In genomic region chr15:75663931-75664421, GRCh38 we compare ENCODE assay signal across 18 cellular contexts. TPM values are rescaled to one million over a fixed set of nuclear protein-coding genes. Genes with fewer than 3 reads are reported as not detected.
DNase-seq lines count a peak whose midpoint lies in the region; ATAC-seq and TF ChIP-seq lines count a peak whose summit lies in the region.
"Had no signal": no experiment of that assay in that cellular context is flagged by ENCODE, and none has a peak within 500 bp of the region (broad histone marks: within the 10 kb centered on the region; RNA-seq: fewer than 3 reads in every experiment).

No MANE protein-coding gene starts in this region.

- no peak overlapping the region for H2AFZ ChIP-seq in hepatocyte
- H2AFZ ChIP-seq: parathyroid adenoma had no signal

- H3K4me3 ChIP-seq in RWPE2 (ENCODE audit: severe bottlenecking) = no peak overlapping the region
- no peak overlapping the region for H3K4me3 ChIP-seq in hepatocyte
- H3K4me3 ChIP-seq in skin epidermis = no peak overlapping the region

- ATAC-seq in RWPE2 (ENCODE audit: low read depth) = no peak
- ATAC-seq: activated naive CD8-positive, alpha-beta T cell treated with anti-CD3 and anti-CD28 coated beads, Interleukin-2, amount 50 U/mL, for 24 hours had no signal

- TF ChIP-seq CTCF in RWPE2 (IDR thresholded peaks at IDR 0.05; ENCODE audit: poor library complexity, severe bottlenecking) (no peak), hepatocyte (IDR thresholded peaks at IDR 0.05; ENCODE audit: poor library complexity) (no peak)

- no peaks in the 10 kb centered on the region for H3K9me2 ChIP-seq in hepatocyte (replicated peaks; ENCODE audit: insufficient read depth)

- DNase-seq in DMS53 treated with DMSO at 0.1 percent for 48 hours (lab: John Stamatoyannopoulos, UW; ENCODE audit: unreplicated experiment) = peak; percentile 51
- peak; percentile 81 for DNase-seq in RWPE2 (ENCODE audit: low spot score)
- DNase-seq in hepatocyte (ENCODE audit: low spot score) = peak; percentile 51
- DNase-seq in retina = no peak
- DNase-seq in activated naive CD4-positive, alpha-beta T cell treated with anti-CD3 and anti-CD28 coated beads, Interleukin-2, amount 50 U/mL, for 16 hours = no peak
- DNase-seq in activated gamma-delta T cell treated with Interleukin-2 at 50 U/mL for 16 hours = no peak
- DNase-seq in posterior cingulate gyrus = no peak
- DNase-seq: activated CD4-positive, alpha-beta memory T cell treated with anti-CD3 and anti-CD28 coated beads for 36 hours; activated naive CD8-positive, alpha-beta T cell treated with anti-CD3 and anti-CD28 coated beads, Interleukin-2, amount 50 U/mL, for 24 hours; activated T-cell treated with anti-CD3 and anti-CD28 coated beads, Interleukin-2, amount 50 U/mL, for 48 hours; DMS 273 treated with DMSO at 0.1 percent for 48 hours; Kasumi-1; NCI-H1694; NCI-H526 treated with DMSO at 0.1 percent for 48 hours; stimulated activated CD4-positive, alpha-beta T cell treated with anti-CD3 and anti-CD28 coated beads, Interleukin-12 subunit alpha, Interleukin-12 subunit beta, amount 100 ng/mL, for 4 hours; stimulated activated naive CD4-positive, alpha-beta T cell treated with Interleukin-2 at 50 U/mL for 16 hours had no signal

- H3K4me1 ChIP-seq in RWPE2 (ENCODE audit: insufficient read depth, poor library complexity, severe bottlenecking) (peaks cover 62% of the 10 kb centered on the region), hepatocyte (ENCODE audit: insufficient read depth) (peaks cover 58% of the 10 kb centered on the region)
- H3K4me1 ChIP-seq: parathyroid adenoma had no signal

- intact Hi-C loops in posterior cingulate gyrus (cut with DNase I) = no loop called here

- peak overlapping the region; percentile 54 for H3K4me2 ChIP-seq in hepatocyte

- H4K20me1 ChIP-seq in hepatocyte (ENCODE audit: insufficient read depth, poor library complexity, severe bottlenecking) = no peaks in the 10 kb centered on the region

- peak overlapping the region; percentile 97 for H3K27ac ChIP-seq in RWPE2 (ENCODE audit: poor library complexity, severe bottlenecking)
- H3K27ac ChIP-seq in hepatocyte = peak overlapping the region; percentile 84
- H3K27ac ChIP-seq in skin epidermis = peak overlapping the region in 20 of 21 experiments; percentile 26 to 92 (median 73)
- H3K27ac ChIP-seq: parathyroid adenoma had no signal

- H3K79me2 ChIP-seq in hepatocyte = peaks cover 3% of the 10 kb centered on the region
- H3K79me2 ChIP-seq: parathyroid adenoma had no signal

- 51% methylated on average over 11 of the region's 11 CpGs for WGBS in hepatocyte (ENCODE audit: low lambda C conversion rate, missing lambda C conversion rate)

- H3K36me3 ChIP-seq in RWPE2 (ENCODE audit: low read depth) = peaks cover 13% of the 10 kb centered on the region
- H3K36me3 ChIP-seq in hepatocyte (replicated peaks; ENCODE audit: insufficient read depth, low read depth) = no peaks in the 10 kb centered on the region

- H3K27me3 ChIP-seq in RWPE2 (ENCODE audit: insufficient read depth, poor library complexity, severe bottlenecking) (no peaks in the 10 kb centered on the region), hepatocyte (no peaks in the 10 kb centered on the region)

- H3K9me3 ChIP-seq in RWPE2 (ENCODE audit: severe bottlenecking) (no peaks in the 10 kb centered on the region), hepatocyte (ENCODE audit: low read depth) (no peaks in the 10 kb centered on the region)

RNA-seq across cellular contexts. Expression of gene SNX33, which starts 16.3 kb away (rescaled TPM):
- total RNA-seq in hepatocyte = 14.8 and 17.8 TPM in 2 replicates
- polyA plus RNA-seq in hepatocyte = 21.1 and 21.8 TPM in 2 replicates

RNA-seq across cellular contexts. Expression of gene IMP3, which starts 24.0 kb away (rescaled TPM):
- 142 and 155 TPM in 2 replicates for total RNA-seq in hepatocyte
- polyA plus RNA-seq in hepatocyte = 117 and 144 TPM in 2 replicates

RNA-seq across cellular contexts. Expression of gene SNUPN, which starts 38.5 kb away (rescaled TPM):
- total RNA-seq in hepatocyte = 25.2 and 25.6 TPM in 2 replicates
- 28.8 and 33.2 TPM in 2 replicates for polyA plus RNA-seq in hepatocyte

RNA-seq across cellular contexts. Expression of gene CSPG4, which starts 48.7 kb away (rescaled TPM):
- 3.2 and 6.4 TPM in 2 replicates for total RNA-seq in hepatocyte
- 7.8 and 8.6 TPM in 2 replicates for polyA plus RNA-seq in hepatocyte
- total RNA-seq: activated CD4-positive, alpha-beta memory T cell treated with anti-CD3 and anti-CD28 coated beads for 36 hours had no signal

Comparison
In these comparisons a context has a peak if more than half of its experiments do, and no peak if none do; other contexts are left out.
1. DNase-seq: peak in DMS53 treated with DMSO at 0.1 percent for 48 hours (single experiment), RWPE2 (single experiment) and hepatocyte (single experiment); none in retina (single experiment), activated naive CD4-positive, alpha-beta T cell treated with anti-CD3 and anti-CD28 coated beads, Interleukin-2, amount 50 U/mL, for 16 hours (single experiment), activated gamma-delta T cell treated with Interleukin-2 at 50 U/mL for 16 hours (single experiment) and posterior cingulate gyrus (0 of 10).
2. Peak in every context shown above with its lines, with median percentiles within 50 percentile points of each other: H3K27ac ChIP-seq.